In genomic region chr12:57745485-57745881, GRCh38 we compare ENCODE assay signal across 8 cellular contexts. TPM values are rescaled to one million over a fixed set of nuclear protein-coding genes. Genes with fewer than 3 reads are reported as not detected.
DNase-seq lines count a peak whose midpoint lies in the region; ATAC-seq and TF ChIP-seq lines count a peak whose summit lies in the region.

No MANE protein-coding gene starts in this region.

- peak overlapping the region; percentile 95 for H3K4me3 Mint-ChIP-seq in activated T-helper 17 cell treated with anti-CD3 and anti-CD28 coated beads, Interleukin-2, amount 50 U/mL, for 72 hours

- H3K27ac Mint-ChIP-seq in activated T-helper 17 cell treated with anti-CD3 and anti-CD28 coated beads, Interleukin-2, amount 50 U/mL, for 72 hours: peak overlapping the region; percentile 93

- DNase-seq in NCI-H748 (lab: John Stamatoyannopoulos, UW; ENCODE audit: unreplicated experiment) (peak; percentile 38), NCI-H748 treated with DMSO at 0.1 percent for 48 hours (lab: John Stamatoyannopoulos, UW) (no peak), stomach (no peak), NOMO-1 treated with dmso at 0.1 percent for 144 hours (lab: John Stamatoyannopoulos, UW; ENCODE audit: unreplicated experiment) (no peak), NOMO-1 treated with DMSO at 0.1 percent for 48 hours (lab: John Stamatoyannopoulos, UW; ENCODE audit: unreplicated experiment) (no peak)

- H3K36me3 ChIP-seq in iPS-15b (ENCODE audit: control insufficient read depth, insufficient read depth, low read length) (peaks cover 22% of the 10 kb centered on the region), stomach (peaks cover 25 to 44% (median 42%) of the 10 kb centered on the region in 4 donors)

- intact Hi-C loops in stomach (cut with DNase I; ENCODE audit: low total_unique reads): no loop called here

- ATAC-seq in activated T-helper 17 cell treated with anti-CD3 and anti-CD28 coated beads, Interleukin-2, amount 50 U/mL, for 72 hours (replicated peaks): no peak
- ATAC-seq in HG03280 (IDR thresholded peaks at IDR 0.05; ENCODE audit: unreplicated experiment): no peak

- TF ChIP-seq POLR2A in stomach (IDR thresholded peaks at IDR 0.05): no peak

- TF ChIP-seq EP300 in stomach (IDR thresholded peaks at IDR 0.05): no peak

- H3K27me3 Mint-ChIP-seq in activated T-helper 17 cell treated with anti-CD3 and anti-CD28 coated beads, Interleukin-2, amount 50 U/mL, for 72 hours: no peaks in the 10 kb centered on the region

- peak overlapping the region; percentile 67 for H3K9ac ChIP-seq in iPS-15b (ENCODE audit: low read depth, low read length)

- peaks cover 18% of the 10 kb centered on the region for H3K4me1 Mint-ChIP-seq in activated T-helper 17 cell treated with anti-CD3 and anti-CD28 coated beads, Interleukin-2, amount 50 U/mL, for 72 hours

- H3K4me1 ChIP-seq in iPS-15b (ENCODE audit: control insufficient read depth, insufficient read depth, low read length): peaks cover 3% of the 10 kb centered on the region
- H3K4me1 ChIP-seq in stomach: peaks cover 10 to 31% (median 20%) of the 10 kb centered on the region in 4 donors

- H3K4me3 ChIP-seq in iPS-15b (ENCODE audit: low read depth, low read length): peak overlapping the region; percentile 90
- peak overlapping the region; percentile 63 to 86 (median 73) for H3K4me3 ChIP-seq in stomach

- peaks cover 70% of the 10 kb centered on the region for H3K36me3 Mint-ChIP-seq in activated T-helper 17 cell treated with anti-CD3 and anti-CD28 coated beads, Interleukin-2, amount 50 U/mL, for 72 hours (ENCODE audit: low read depth)

- H3K27me3 ChIP-seq in iPS-15b (ENCODE audit: control insufficient read depth, insufficient read depth, low read length): peaks cover 25% of the 10 kb centered on the region
- H3K27me3 ChIP-seq in stomach: peaks cover 0 to 30% (median under 1%) of the 10 kb centered on the region in 3 donors

- 41 to 54% (median 43%) methylated on average over 8 of the region's 8 CpGs for WGBS in stomach, 5 donors

- no peak for TF ChIP-seq CTCF in stomach (IDR thresholded peaks at IDR 0.05)

- peak overlapping the region; percentile 94 to 97 (median 95) for H3K27ac ChIP-seq in stomach

- H3K9me3 ChIP-seq in iPS-15b (ENCODE audit: control insufficient read depth, insufficient read depth, low read length): no peaks in the 10 kb centered on the region
- no peaks in the 10 kb centered on the region for H3K9me3 ChIP-seq in stomach

- H3K9me3 Mint-ChIP-seq in activated T-helper 17 cell treated with anti-CD3 and anti-CD28 coated beads, Interleukin-2, amount 50 U/mL, for 72 hours: no peaks in the 10 kb centered on the region

RNA-seq across cellular contexts. Expression of gene TSPAN31, which starts 0.6 kb away (rescaled TPM):
- 10 to 100 TPM; 10.7 to 18.7 TPM for total RNA-seq in activated T-helper 17 cell treated with anti-CD3 and anti-CD28 coated beads, Interleukin-2, amount 50 U/mL, for 72 hours
- total RNA-seq in stomach: 10 to 100 TPM; 10.1 to 46.8 (median 20.4) TPM
- polyA plus RNA-seq in stomach: 10 to 100 TPM; 14.7 to 27.5 (median 18.4) TPM

RNA-seq across cellular contexts. Expression of gene CDK4, which starts 6.6 kb away (rescaled TPM):
- total RNA-seq in activated T-helper 17 cell treated with anti-CD3 and anti-CD28 coated beads, Interleukin-2, amount 50 U/mL, for 72 hours: 100 to 1,000 TPM; 132 to 242 TPM
- total RNA-seq in stomach: 100 to 1,000 TPM in 2 of 5 donors, 10 to 100 TPM in 3; 26.3 to 113 (median 39.1) TPM
- polyA plus RNA-seq in stomach: 10 to 100 TPM; 43.7 to 70.7 (median 57.3) TPM

RNA-seq across cellular contexts. Expression of gene AGAP2, which starts 6.9 kb away (rescaled TPM):
- 10 to 100 TPM; 34.9 to 52.0 TPM for total RNA-seq in activated T-helper 17 cell treated with anti-CD3 and anti-CD28 coated beads, Interleukin-2, amount 50 U/mL, for 72 hours
- 1 to 10 TPM in 2 of 5 donors, under 1 TPM in 2, not detected in 1; under 0.01 to 5.7 (median 1.5) TPM for total RNA-seq in stomach
- under 1 TPM; 0.53 to 0.68 (median 0.61) TPM for polyA plus RNA-seq in stomach

RNA-seq across cellular contexts. Expression of gene MARCHF9, which starts 9.4 kb away (rescaled TPM):
- total RNA-seq in activated T-helper 17 cell treated with anti-CD3 and anti-CD28 coated beads, Interleukin-2, amount 50 U/mL, for 72 hours: 10 to 100 TPM; 22.5 to 26.9 TPM
- 10 to 100 TPM in 1 of 5 donors, 1 to 10 TPM in 4; 1.0 to 14.7 (median 8.7) TPM for total RNA-seq in stomach
- 10 to 100 TPM in 2 of 3 donors, 1 to 10 TPM in 1; 7.0 to 16.0 (median 14.7) TPM for polyA plus RNA-seq in stomach

RNA-seq across cellular contexts. Expression of gene CYP27B1, which starts 21.4 kb away (rescaled TPM):
- 10 to 100 TPM; 14.4 to 14.7 TPM for total RNA-seq in activated T-helper 17 cell treated with anti-CD3 and anti-CD28 coated beads, Interleukin-2, amount 50 U/mL, for 72 hours
- total RNA-seq in stomach: 1 to 10 TPM in 4 of 5 donors, not detected in 1; 1.0 to 3.1 (median 1.8) TPM
- polyA plus RNA-seq in stomach: 1 to 10 TPM in 1 of 3 donors, under 1 TPM in 2; 0.56 to 1.4 (median 0.73) TPM

Comparison
In these comparisons a context has a peak if more than half of its experiments do, and no peak if none do; other contexts are left out.
1. RNA of gene AGAP2, which starts 6.9 kb away (total RNA-seq): 34.9 to 52.0 TPM in activated T-helper 17 cell treated with anti-CD3 and anti-CD28 coated beads, Interleukin-2, amount 50 U/mL, for 72 hours; under 0.01 to 5.7 TPM in stomach; every median in the first group is over 4 times any median in the second.